ENCODE assay signal across 9 cellular contexts in genomic region chr20:38764563-38765355, GRCh38. TPM values are rescaled to one million over a fixed set of nuclear protein-coding genes. Genes with fewer than 3 reads are reported as not detected.
DNase-seq lines count a peak whose midpoint lies in the region; ATAC-seq lines count a peak whose summit lies in the region.
"Had no signal": no experiment of that assay in that cellular context is flagged by ENCODE, and none has a peak within 500 bp of the region (broad histone marks: within the 10 kb centered on the region; RNA-seq: fewer than 3 reads in every experiment).

No MANE protein-coding gene starts in this region.

- H3K27ac Mint-ChIP-seq in activated T-helper 17 cell treated with anti-CD3 and anti-CD28 coated beads, Interleukin-2, amount 50 U/mL, for 72 hours = peak overlapping the region; percentile 90
- peak overlapping the region; percentile 80 for H3K27ac Mint-ChIP-seq in stimulated activated effector memory CD8-positive, alpha-beta T cell treated with anti-CD3 and anti-CD28 coated beads, Interleukin-12 subunit alpha, Interleukin-12 subunit beta, amount 100 ng/mL, for 72 hours
- H3K27ac Mint-ChIP-seq: B cell had no signal

- ATAC-seq in activated T-helper 17 cell treated with anti-CD3 and anti-CD28 coated beads, Interleukin-2, amount 50 U/mL, for 72 hours (replicated peaks) = peak; percentile 100
- peak; percentile 100 for ATAC-seq in stimulated activated effector memory CD8-positive, alpha-beta T cell treated with anti-CD3 and anti-CD28 coated beads, Interleukin-12 subunit alpha, Interleukin-12 subunit beta, amount 100 ng/mL, for 72 hours
- no peak for ATAC-seq in HG02885 (IDR thresholded peaks at IDR 0.05; ENCODE audit: poor library complexity, unreplicated experiment)

- H3K9me3 Mint-ChIP-seq in activated T-helper 17 cell treated with anti-CD3 and anti-CD28 coated beads, Interleukin-2, amount 50 U/mL, for 72 hours = no peaks in the 10 kb centered on the region
- H3K9me3 Mint-ChIP-seq in stimulated activated effector memory CD8-positive, alpha-beta T cell treated with anti-CD3 and anti-CD28 coated beads, Interleukin-12 subunit alpha, Interleukin-12 subunit beta, amount 100 ng/mL, for 72 hours = no peaks in the 10 kb centered on the region

- peaks cover 94% of the 10 kb centered on the region for H3K36me3 Mint-ChIP-seq in activated T-helper 17 cell treated with anti-CD3 and anti-CD28 coated beads, Interleukin-2, amount 50 U/mL, for 72 hours (ENCODE audit: low read depth)
- peaks cover 74% of the 10 kb centered on the region for H3K36me3 Mint-ChIP-seq in stimulated activated effector memory CD8-positive, alpha-beta T cell treated with anti-CD3 and anti-CD28 coated beads, Interleukin-12 subunit alpha, Interleukin-12 subunit beta, amount 100 ng/mL, for 72 hours

- DNase-seq in SIG-M5 treated with dmso at 0.1 percent for 504 hours (lab: John Stamatoyannopoulos, UW; ENCODE audit: unreplicated experiment) (peak; percentile 66), SIG-M5 (lab: John Stamatoyannopoulos, UW) (no peak), kidney glomerular epithelial cell (lab: John Stamatoyannopoulos, UW) (peak; percentile 76), NCI-H2107 treated with DMSO at 0.1 percent for 48 hours (lab: John Stamatoyannopoulos, UW; ENCODE audit: unreplicated experiment) (no peak), NCI-H510A treated with DMSO at 0.1 percent for 48 hours (lab: John Stamatoyannopoulos, UW) (no peak)
- peak in 1 of 2 donors; percentile 24 for DNase-seq in stimulated activated effector memory CD8-positive, alpha-beta T cell treated with anti-CD3 and anti-CD28 coated beads, Interleukin-12 subunit alpha, Interleukin-12 subunit beta, amount 100 ng/mL, for 72 hours (ENCODE audit: low spot score in 2 of 2)

- peak overlapping the region; percentile 60 for H3K4me3 Mint-ChIP-seq in activated T-helper 17 cell treated with anti-CD3 and anti-CD28 coated beads, Interleukin-2, amount 50 U/mL, for 72 hours
- peak overlapping the region; percentile 25 for H3K4me3 Mint-ChIP-seq in stimulated activated effector memory CD8-positive, alpha-beta T cell treated with anti-CD3 and anti-CD28 coated beads, Interleukin-12 subunit alpha, Interleukin-12 subunit beta, amount 100 ng/mL, for 72 hours
- H3K4me3 Mint-ChIP-seq: B cell had no signal

- H3K27me3 Mint-ChIP-seq in activated T-helper 17 cell treated with anti-CD3 and anti-CD28 coated beads, Interleukin-2, amount 50 U/mL, for 72 hours = no peaks in the 10 kb centered on the region
- H3K27me3 Mint-ChIP-seq: B cell had no signal

- H3K4me1 Mint-ChIP-seq in activated T-helper 17 cell treated with anti-CD3 and anti-CD28 coated beads, Interleukin-2, amount 50 U/mL, for 72 hours = peaks cover 15% of the 10 kb centered on the region
- H3K4me1 Mint-ChIP-seq in stimulated activated effector memory CD8-positive, alpha-beta T cell treated with anti-CD3 and anti-CD28 coated beads, Interleukin-12 subunit alpha, Interleukin-12 subunit beta, amount 100 ng/mL, for 72 hours = peaks cover 27% of the 10 kb centered on the region
- H3K4me1 Mint-ChIP-seq: B cell had no signal

RNA-seq across cellular contexts. Expression of gene ACTR5, which starts 16.5 kb away (rescaled TPM):
- 10 to 100 TPM in 1 of 2 donors, 1 to 10 TPM in 1; 9.9 to 10.4 TPM for total RNA-seq in activated T-helper 17 cell treated with anti-CD3 and anti-CD28 coated beads, Interleukin-2, amount 50 U/mL, for 72 hours

RNA-seq across cellular contexts. Expression of gene SLC32A1, which starts 40.5 kb away (rescaled TPM):
- under 1 TPM in 1 of 2 donors, not detected in 1; 0.11 TPM for total RNA-seq in activated T-helper 17 cell treated with anti-CD3 and anti-CD28 coated beads, Interleukin-2, amount 50 U/mL, for 72 hours
- total RNA-seq: B cell had no signal

RNA-seq across cellular contexts. Expression of gene PPP1R16B, which starts 40.7 kb away (rescaled TPM):
- total RNA-seq in activated T-helper 17 cell treated with anti-CD3 and anti-CD28 coated beads, Interleukin-2, amount 50 U/mL, for 72 hours = 10 to 100 TPM; 77.2 to 79.5 TPM

Comparison
In these comparisons a context has a peak if more than half of its experiments do, and no peak if none do; other contexts are left out.
1. DNase-seq: peak in SIG-M5 treated with dmso at 0.1 percent for 504 hours (single experiment) and kidney glomerular epithelial cell (single experiment); none in SIG-M5 (single experiment), NCI-H2107 treated with DMSO at 0.1 percent for 48 hours (single experiment) and NCI-H510A treated with DMSO at 0.1 percent for 48 hours (single experiment).